In the genomic region with DNA sequence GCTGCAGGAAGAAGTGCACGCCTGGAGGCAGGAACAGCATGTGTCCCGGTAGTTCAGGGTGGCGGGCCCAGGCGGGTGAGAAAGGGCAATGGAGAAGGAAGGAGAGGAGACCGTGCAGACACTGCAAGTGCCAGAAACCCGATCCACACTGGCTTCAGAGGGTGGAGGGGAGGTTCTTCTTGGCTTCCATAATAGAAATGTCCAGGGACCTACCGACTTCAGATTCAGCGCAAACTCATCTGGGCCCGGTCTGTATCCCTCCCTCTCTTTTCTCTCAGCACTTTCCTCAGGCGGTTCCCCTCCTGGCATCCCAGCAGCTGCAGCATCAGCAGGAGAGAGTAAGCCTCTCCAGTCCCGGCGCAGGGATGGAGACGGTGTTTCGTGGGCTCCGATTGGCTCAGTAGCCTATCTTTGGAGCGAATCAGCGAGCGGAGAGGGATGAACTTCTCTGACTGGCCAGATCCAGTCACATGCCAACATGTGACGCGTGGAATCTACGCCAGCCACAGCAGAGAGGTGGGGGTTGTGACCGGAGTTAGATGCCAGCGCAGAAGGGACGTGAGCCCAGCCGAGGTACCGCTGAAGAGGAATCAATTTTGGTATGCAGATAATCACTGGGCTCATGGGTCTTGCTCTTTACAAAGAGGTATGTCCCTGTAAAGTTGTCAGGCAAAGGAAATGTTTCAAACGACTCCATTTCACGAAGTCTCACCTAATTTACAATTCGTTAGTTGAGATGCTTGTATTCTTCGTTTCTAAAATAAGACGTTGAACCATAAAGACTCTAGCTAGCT, we compare ENCODE assay signal across 8 cellular contexts. TPM values are rescaled to one million over a fixed set of nuclear protein-coding genes. Genes with fewer than 3 reads are reported as not detected.
DNase-seq lines count a peak whose midpoint lies in the region; ATAC-seq lines count a peak whose summit lies in the region.

No MANE protein-coding gene starts in this region.

- H3K9me3 ChIP-seq in BLaER1 treated with 17β-estradiol and CSF1 and Interleukin-3, amounts not matched to agents 10 nM and 100 nM (replicated peaks in 1 of 11): no peaks in the 10 kb centered on the region

- peak overlapping the region; percentile 51 to 80 (median 68); a peak in 21 of 22 replicates for H3K9ac ChIP-seq in BLaER1 treated with 17β-estradiol and CSF1 and Interleukin-3, amounts not matched to agents 10 nM and 100 nM

- peak overlapping the region; percentile 55 to 76 (median 65) for H3K4me3 ChIP-seq in BLaER1 treated with 17β-estradiol and CSF1 and Interleukin-3, amounts not matched to agents 10 nM and 100 nM

- ATAC-seq in GM19328 (IDR thresholded peaks at IDR 0.05; ENCODE audit: unreplicated experiment) (peak; percentile 60), HG03469 (IDR thresholded peaks at IDR 0.05; ENCODE audit: unreplicated experiment) (peak; percentile 63), left colon (peak; percentile 84)

- intact Hi-C loops in activated CD4-positive, alpha-beta T cell treated with anti-CD3 and anti-CD28 coated beads, Interleukin-2, amount 10 ng/mL, durations not matched to agents 24 days and 14 days (cut with micrococcal nuclease): loop anchor here (2.0 kb wide), 2 partner anchors 75 to 149 kb away; partner anchors contain the start of genes FAM83G and TVP23B
- intact Hi-C loops in left colon (cut with DNase I, micrococcal nuclease): no loop called here

- no peaks in the 10 kb centered on the region for H3K9me3 Mint-ChIP-seq in activated CD4-positive, alpha-beta T cell treated with anti-CD3 and anti-CD28 coated beads, Interleukin-2, amount 10 ng/mL, durations not matched to agents 24 days and 14 days

- H3K36me3 Mint-ChIP-seq in activated CD4-positive, alpha-beta T cell treated with anti-CD3 and anti-CD28 coated beads, Interleukin-2, amount 10 ng/mL, durations not matched to agents 24 days and 14 days (ENCODE audit: low read depth): peaks cover 3% of the 10 kb centered on the region

- peak overlapping the region in 8 of 11 experiments; percentile 32 to 62 (median 54); a peak in 16 of 22 replicates for H3K27ac ChIP-seq in BLaER1 treated with 17β-estradiol and CSF1 and Interleukin-3, amounts not matched to agents 10 nM and 100 nM

- peaks cover 45 to 56% (median 50%) of the 10 kb centered on the region in 10 experiments for H3K4me1 ChIP-seq in BLaER1 treated with 17β-estradiol and CSF1 and Interleukin-3, amounts not matched to agents 10 nM and 100 nM

- no peaks in the 10 kb centered on the region for H3K36me3 ChIP-seq in BLaER1 treated with 17β-estradiol and CSF1 and Interleukin-3, amounts not matched to agents 10 nM and 100 nM

- DNase-seq in NCI-H526 (lab: John Stamatoyannopoulos, UW) (peak; percentile 89 to 94), cortex of kidney (lab: John Stamatoyannopoulos, UW) (peak; percentile 28), left colon (peak; percentile 89 to 96)
- DNase-seq in activated CD4-positive, alpha-beta T cell treated with anti-CD3 and anti-CD28 coated beads, Interleukin-2, amount 10 ng/mL, durations not matched to agents 24 days and 14 days: peak; percentile 97
- peak; percentile 65 to 79 for DNase-seq in stimulated activated CD4-positive, alpha-beta T cell treated with anti-CD3 and anti-CD28 coated beads, Interleukin-1b, Interleukin-23, amount 100 ng/mL, for 4 hours (ENCODE audit: low read depth in 2 of 2)

- no peaks in the 10 kb centered on the region for H3K27me3 Mint-ChIP-seq in activated CD4-positive, alpha-beta T cell treated with anti-CD3 and anti-CD28 coated beads, Interleukin-2, amount 10 ng/mL, durations not matched to agents 24 days and 14 days

- peak overlapping the region; percentile 86 for H3K27ac Mint-ChIP-seq in activated CD4-positive, alpha-beta T cell treated with anti-CD3 and anti-CD28 coated beads, Interleukin-2, amount 10 ng/mL, durations not matched to agents 24 days and 14 days

- peaks cover 0 to 4% (median 0%) of the 10 kb centered on the region in 11 experiments; a peak in 2 of 22 replicates for H4K20me1 ChIP-seq in BLaER1 treated with 17β-estradiol and CSF1 and Interleukin-3, amounts not matched to agents 10 nM and 100 nM

- peak overlapping the region; percentile 92 for H3K4me3 Mint-ChIP-seq in activated CD4-positive, alpha-beta T cell treated with anti-CD3 and anti-CD28 coated beads, Interleukin-2, amount 10 ng/mL, durations not matched to agents 24 days and 14 days

- peak overlapping the region; percentile 80 to 98 (median 91) for H3K4me2 ChIP-seq in BLaER1 treated with 17β-estradiol and CSF1 and Interleukin-3, amounts not matched to agents 10 nM and 100 nM

- H3K4me1 Mint-ChIP-seq in activated CD4-positive, alpha-beta T cell treated with anti-CD3 and anti-CD28 coated beads, Interleukin-2, amount 10 ng/mL, durations not matched to agents 24 days and 14 days: peaks cover 38% of the 10 kb centered on the region

- no peaks in the 10 kb centered on the region for H3K27me3 ChIP-seq in BLaER1 treated with 17β-estradiol and CSF1 and Interleukin-3, amounts not matched to agents 10 nM and 100 nM

RNA-seq across cellular contexts. Expression of gene PRPSAP2, which starts 1.9 kb away (rescaled TPM):
- 70.0 and 74.0 TPM in 2 replicates for total RNA-seq in activated CD4-positive, alpha-beta T cell treated with anti-CD3 and anti-CD28 coated beads, Interleukin-2, amount 10 ng/mL, durations not matched to agents 24 days and 14 days
- 10 to 100 TPM; 27.1 to 31.5 TPM for total RNA-seq in left colon

Comparison
In these comparisons a context has a peak if more than half of its experiments do, and no peak if none do; other contexts are left out.
1. Peak in every context shown above with its lines: DNase-seq, ATAC-seq, H3K4me3 ChIP-seq and H3K27ac ChIP-seq.
2. DNase-seq: peak in every context shown above with its lines; median percentile 97 in activated CD4-positive, alpha-beta T cell treated with anti-CD3 and anti-CD28 coated beads, Interleukin-2, amount 10 ng/mL, durations not matched to agents 24 days and 14 days; 92 in left colon; 92 in NCI-H526; 72 in stimulated activated CD4-positive, alpha-beta T cell treated with anti-CD3 and anti-CD28 coated beads, Interleukin-1b, Interleukin-23, amount 100 ng/mL, for 4 hours; 28 in cortex of kidney.